ENCODE assay signal across 23 cellular contexts in the genomic region with DNA sequence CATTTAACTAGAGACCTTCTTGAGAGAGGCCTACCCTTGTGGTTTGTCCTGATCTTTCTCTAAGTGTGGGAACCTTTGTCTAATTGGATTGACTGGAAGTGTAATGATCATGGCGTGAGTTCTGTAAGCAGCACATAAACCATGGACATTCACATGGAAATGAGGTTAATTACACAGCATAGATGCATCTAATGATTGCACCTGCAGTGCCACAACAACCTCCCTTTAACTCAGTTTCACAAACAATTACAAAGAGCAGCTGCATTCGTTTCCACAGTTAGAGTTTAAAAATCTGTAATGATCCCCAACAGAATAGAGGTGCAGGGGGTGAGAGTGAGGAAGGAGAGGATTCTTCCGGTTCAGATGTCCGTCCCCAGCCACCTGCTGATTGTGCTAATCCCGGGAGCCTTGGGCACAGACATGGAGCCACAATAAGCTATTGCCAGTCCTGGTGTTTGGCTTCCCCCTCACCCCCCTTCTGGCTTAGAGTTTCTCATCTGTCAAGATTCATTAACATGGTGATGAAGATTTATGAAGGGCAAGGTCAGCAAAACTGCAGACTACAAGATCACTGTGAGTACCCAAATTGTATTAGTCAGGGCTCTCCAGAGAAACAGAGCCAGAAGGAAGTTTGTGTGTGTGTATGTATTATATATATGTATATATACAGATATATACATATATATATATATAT.
DNase-seq lines count a peak whose midpoint lies in the region; ATAC-seq, FAIRE-seq and TF ChIP-seq lines count a peak whose summit lies in the region.
"Had no signal": no experiment of that assay in that cellular context is flagged by ENCODE, and none has a peak within 500 bp of the region (broad histone marks: within the 10 kb centered on the region; RNA-seq: fewer than 3 reads in every experiment).

No MANE protein-coding gene starts in this region.

- H3K27me3 Mint-ChIP-seq in Caco-2 (ENCODE audit: insufficient read depth, unreplicated experiment) = no peaks in the 10 kb centered on the region
- H3K27me3 Mint-ChIP-seq: activated CD4-positive, alpha-beta T cell treated with anti-CD3 and anti-CD28 coated beads, Interleukin-2, amount 10 ng/mL, durations not matched to agents 7 days and 5 days; activated CD8-positive, alpha-beta memory T cell treated with anti-CD3 and anti-CD28 coated beads, Interleukin-2, amount 10 ng/mL, durations not matched to agents 7 days and 5 days; central memory CD8-positive, alpha-beta T cell had no signal

- H3K9me3 ChIP-seq in HepG2 (ENCODE audit: low read length) (no peaks in the 10 kb centered on the region), right lobe of liver (no peaks in the 10 kb centered on the region), Caco-2 (no peaks in the 10 kb centered on the region; the same call in 1 of the 2 replicates)
- H3K9me3 ChIP-seq: gastroesophageal sphincter, left lung, vagina had no signal

- no peak for TF ChIP-seq CTCF in HepG2 (CRISPR knock-in tag; IDR thresholded peaks at IDR 0.05)
- no peak for TF ChIP-seq CTCF in right lobe of liver (IDR thresholded peaks at IDR 0.05)
- TF ChIP-seq CTCF in Caco-2 (IDR thresholded peaks at IDR 0.05; ENCODE audit: insufficient read depth in 1 of 2, low read depth in 1 of 2, low read length in 1 of 2, severe bottlenecking in 1 of 2, unreplicated experiment in 1 of 2) = no peak
- no peak for TF ChIP-seq CTCF in GM13976 (IDR thresholded peaks at IDR 0.05; ENCODE audit: borderline replicate concordance, control extremely low read depth, extremely low read depth, insufficient read depth, missing control alignments)

- DNase-seq in HepG2 (ENCODE audit: low spot score) (no peak), right lobe of liver (no peak), NCI-H2081 (lab: John Stamatoyannopoulos, UW) (peak; percentile 34 to 87), SK-N-DZ (ENCODE audit: low spot score) (peak; percentile 91), HEK293T (ENCODE audit: extremely low spot score) (no peak), Caco-2 (no peak), GM13976 (ENCODE audit: low spot score) (no peak)
- no peak for DNase-seq in activated effector memory CD4-positive, alpha-beta T cell treated with anti-CD3 and anti-CD28 coated beads, Interleukin-2, amount 50 U/mL, for 16 hours
- DNase-seq: activated CD4-positive, alpha-beta T cell treated with anti-CD3 and anti-CD28 coated beads, Interleukin-2, amount 10 ng/mL, durations not matched to agents 7 days and 5 days; activated CD8-positive, alpha-beta memory T cell treated with anti-CD3 and anti-CD28 coated beads, Interleukin-2, amount 10 ng/mL, durations not matched to agents 7 days and 5 days; aorta; dermis blood vessel endothelial cell; left lung; naive thymus-derived CD4-positive, alpha-beta T cell; NCI-H226; stimulated activated CD4-positive, alpha-beta T cell treated with anti-CD3 and anti-CD28 coated beads, Interleukin-2, amount 100 ng/mL, for 48 hours had no signal

- no peaks in the 10 kb centered on the region for H3K79me2 ChIP-seq in HepG2 (ENCODE audit: insufficient read depth, low read length)

- no TSS peak for BruUV-seq in HepG2 (replicated peaks; lab: Mats Ljungman, UMichigan)
- no TSS peak for BruUV-seq in Caco-2 (replicated peaks; lab: Mats Ljungman, UMichigan)

- TF ChIP-seq RAD21 in HepG2 (CRISPR knock-in tag; IDR thresholded peaks at IDR 0.05) = no peak

- H3K36me3 ChIP-seq in HepG2 (replicated peaks in 1 of 2; ENCODE audit: control insufficient read depth in 1 of 2, insufficient read depth in 2 of 2, low read length in 2 of 2) = no peaks in the 10 kb centered on the region
- no peaks in the 10 kb centered on the region for H3K36me3 ChIP-seq in right lobe of liver
- H3K36me3 ChIP-seq in Caco-2 (ENCODE audit: control insufficient read depth, insufficient read depth, low read length) = no peaks in the 10 kb centered on the region
- H3K36me3 ChIP-seq: gastroesophageal sphincter, left lung, vagina had no signal

- H3K9ac ChIP-seq in HepG2 (ENCODE audit: insufficient read depth, low read depth, low read length) = no peak overlapping the region

- H3K9me3 Mint-ChIP-seq in Caco-2 (ENCODE audit: unreplicated experiment) = no peaks in the 10 kb centered on the region
- H3K9me3 Mint-ChIP-seq: HFFc6 had no signal

- H3K4me1 ChIP-seq in HepG2 (ENCODE audit: insufficient read depth, low read length) (no peaks in the 10 kb centered on the region), right lobe of liver (no peaks in the 10 kb centered on the region), Caco-2 (no peaks in the 10 kb centered on the region)
- H3K4me1 ChIP-seq: gastroesophageal sphincter, left lung, vagina had no signal

- H2AFZ ChIP-seq in HepG2 (ENCODE audit: low read length) = no peak overlapping the region

- H3K36me3 Mint-ChIP-seq in Caco-2 (ENCODE audit: insufficient read depth, unreplicated experiment) = no peaks in the 10 kb centered on the region
- H3K36me3 Mint-ChIP-seq: activated CD8-positive, alpha-beta memory T cell treated with anti-CD3 and anti-CD28 coated beads, Interleukin-2, amount 10 ng/mL, durations not matched to agents 7 days and 5 days; stimulated activated effector memory CD8-positive, alpha-beta T cell treated with anti-CD3 and anti-CD28 coated beads, Interleukin-12 subunit alpha, Interleukin-12 subunit beta, amount 100 ng/mL, for 72 hours had no signal

- ATAC-seq in HepG2 (no peak), right lobe of liver (no peak)
- ATAC-seq: activated CD8-positive, alpha-beta memory T cell treated with anti-CD3 and anti-CD28 coated beads, Interleukin-2, amount 10 ng/mL, durations not matched to agents 7 days and 5 days; activated naive CD4-positive, alpha-beta T cell treated with anti-CD3 and anti-CD28 coated beads, Interleukin-2, amount 50 U/mL, for 72 hours; gastroesophageal sphincter; naive thymus-derived CD4-positive, alpha-beta T cell; stimulated activated effector memory CD8-positive, alpha-beta T cell treated with anti-CD3 and anti-CD28 coated beads, Interleukin-12 subunit alpha, Interleukin-12 subunit beta, amount 100 ng/mL, for 72 hours had no signal

- CTCF ChIA-PET in HepG2 (lab: Yijun Ruan, JAX; ENCODE audit: low intra/inter-chr PET ratio, low total read pairs) (interaction anchor here (0.9 to 2.4 kb wide), 2 partner anchors 377 to 825 kb away, joined by 3 to 9 read pairs; no protein-coding TSS in a partner anchor), HEK293T (lab: Yijun Ruan, JAX) (interaction anchor here (0.6 to 1.8 kb wide), 12 partner anchors 11 to 694 kb away, joined by 3 to 6 read pairs (median 3); no protein-coding TSS in a partner anchor), Caco-2 (lab: Charles Lee) (no interaction called here)

- H3K4me2 ChIP-seq in HepG2 (ENCODE audit: low read depth, low read length) = no peak overlapping the region

- TF ChIP-seq POLR2A in HepG2 (IDR thresholded peaks at IDR 0.05; ENCODE audit: insufficient read depth in 1 of 2, low read depth in 2 of 2, low read length in 2 of 2) (no peak), right lobe of liver (IDR thresholded peaks at IDR 0.05) (no peak)

- FAIRE-seq in HepG2 (lab: Jason Lieb, UNC) = no peak
- FAIRE-seq: GM19239 had no signal

- in situ Hi-C loops in HepG2 (cut with HindIII; ENCODE audit: extremely low pct_ligation_motif_present, low pct_unique_long_range_greater_than_20kb) = loop anchor here (25.0 kb wide), 2 partner anchors 824 to 1076 kb away; no protein-coding TSS in a partner anchor
- in situ Hi-C loops in GM13976 (cut with MboI; ENCODE audit: low sequenced_read_pairs, unreplicated experiment) = no loop called here

- H3K4me1 Mint-ChIP-seq in Caco-2 (ENCODE audit: low read depth, unreplicated experiment) = no peaks in the 10 kb centered on the region
- H3K4me1 Mint-ChIP-seq: activated CD4-positive, alpha-beta T cell treated with anti-CD3 and anti-CD28 coated beads, Interleukin-2, amount 10 ng/mL, durations not matched to agents 7 days and 5 days; activated CD8-positive, alpha-beta memory T cell treated with anti-CD3 and anti-CD28 coated beads, Interleukin-2, amount 10 ng/mL, durations not matched to agents 7 days and 5 days; central memory CD8-positive, alpha-beta T cell; naive thymus-derived CD4-positive, alpha-beta T cell; stimulated activated effector memory CD8-positive, alpha-beta T cell treated with anti-CD3 and anti-CD28 coated beads, Interleukin-12 subunit alpha, Interleukin-12 subunit beta, amount 100 ng/mL, for 72 hours had no signal

- H3K27ac ChIP-seq in HepG2 (ENCODE audit: extremely low read length, insufficient read depth, low read length) = no peak overlapping the region
- no peak overlapping the region for H3K27ac ChIP-seq in right lobe of liver
- H3K27ac ChIP-seq: gastroesophageal sphincter, left lung, vagina had no signal

- WGBS in HepG2 (ENCODE audit: low lambda C conversion rate) = 20% methylated on average over 5 of the region's 5 CpGs
- 63% methylated on average over 5 of the region's 5 CpGs for WGBS in right lobe of liver (ENCODE audit: insufficient coverage, low coverage, low lambda C conversion rate, missing lambda C conversion rate)

- POLR2A ChIA-PET in HepG2 (lab: Yijun Ruan, JAX) = no interaction called here
- POLR2A ChIA-PET in HEK293T (lab: Yijun Ruan, JAX) = interaction anchor here (0.8 kb wide), 1 partner anchor 23 kb away, joined by 3 read pairs; no protein-coding TSS in a partner anchor
- POLR2A ChIA-PET in Caco-2 (lab: Charles Lee) = no interaction called here

- no peak overlapping the region for H3K4me3 Mint-ChIP-seq in Caco-2 (ENCODE audit: unreplicated experiment)
- H3K4me3 Mint-ChIP-seq: activated CD4-positive, alpha-beta T cell treated with anti-CD3 and anti-CD28 coated beads, Interleukin-2, amount 10 ng/mL, durations not matched to agents 7 days and 5 days; activated CD8-positive, alpha-beta memory T cell treated with anti-CD3 and anti-CD28 coated beads, Interleukin-2, amount 10 ng/mL, durations not matched to agents 7 days and 5 days; central memory CD8-positive, alpha-beta T cell; HFFc6; naive thymus-derived CD4-positive, alpha-beta T cell; stimulated activated effector memory CD8-positive, alpha-beta T cell treated with anti-CD3 and anti-CD28 coated beads, Interleukin-12 subunit alpha, Interleukin-12 subunit beta, amount 100 ng/mL, for 72 hours had no signal

- no peaks in the 10 kb centered on the region for H4K20me1 ChIP-seq in HepG2 (ENCODE audit: insufficient read depth, low read length)

- H3K27me3 ChIP-seq in HepG2 (ENCODE audit: control insufficient read depth in 1 of 2, insufficient read depth in 2 of 2, low read length in 2 of 2) = peaks cover 0 to 4% of the 10 kb centered on the region in 2 experiments; a peak in 1 of 5 replicates
- no peaks in the 10 kb centered on the region for H3K27me3 ChIP-seq in right lobe of liver
- no peaks in the 10 kb centered on the region for H3K27me3 ChIP-seq in Caco-2 (replicated peaks; ENCODE audit: control insufficient read depth, insufficient read depth, low read length)
- H3K27me3 ChIP-seq: gastroesophageal sphincter, left lung, vagina had no signal

- TF ChIP-seq EP300 in HepG2 (IDR thresholded peaks at IDR 0.05; ENCODE audit: low read depth in 2 of 2, low read length in 2 of 2) (no peak), HepG2 (CRISPR knock-in tag; IDR thresholded peaks at IDR 0.05; ENCODE audit: borderline replicate concordance) (no peak)

- H3K4me3 ChIP-seq in HepG2 (replicated peaks in 1 of 3; ENCODE audit: insufficient read depth in 1 of 3, low read depth in 2 of 3, low read length in 3 of 3) (no peak overlapping the region), right lobe of liver (no peak overlapping the region), Caco-2 (ENCODE audit: low read depth, low read length) (no peak overlapping the region)
- H3K4me3 ChIP-seq: gastroesophageal sphincter, left lung, vagina had no signal

- intact Hi-C loops in HepG2 (cut with micrococcal nuclease; ENCODE audit: unreplicated experiment) = loop anchor here (2.0 to 10.0 kb wide), 3 partner anchors 343 to 824 kb away; no protein-coding TSS in a partner anchor
- intact Hi-C loops in right lobe of liver (cut with DNase I) = no loop called here
- intact Hi-C loops in Caco-2 (cut with micrococcal nuclease; ENCODE audit: unreplicated experiment) = loop anchor here (1.0 to 10.0 kb wide), 3 partner anchors 167 to 343 kb away; no protein-coding TSS in a partner anchor

- H3K27ac Mint-ChIP-seq in Caco-2 (ENCODE audit: unreplicated experiment) = no peak overlapping the region
- H3K27ac Mint-ChIP-seq: activated CD4-positive, alpha-beta T cell treated with anti-CD3 and anti-CD28 coated beads, Interleukin-2, amount 10 ng/mL, durations not matched to agents 7 days and 5 days; activated CD8-positive, alpha-beta memory T cell treated with anti-CD3 and anti-CD28 coated beads, Interleukin-2, amount 10 ng/mL, durations not matched to agents 7 days and 5 days; activated naive CD4-positive, alpha-beta T cell treated with anti-CD3 and anti-CD28 coated beads, Interleukin-2, amount 50 U/mL, for 72 hours; HFFc6; naive thymus-derived CD4-positive, alpha-beta T cell; stimulated activated effector memory CD8-positive, alpha-beta T cell treated with anti-CD3 and anti-CD28 coated beads, Interleukin-12 subunit alpha, Interleukin-12 subunit beta, amount 100 ng/mL, for 72 hours had no signal

Comparison
In these comparisons a context has a peak if more than half of its experiments do, and no peak if none do; other contexts are left out.
1. intact Hi-C loops: an anchor here in HepG2 (2.0 to 10.0 kb wide) and Caco-2 (1.0 to 10.0 kb wide); none called in right lobe of liver.
2. DNase-seq: peak in NCI-H2081 (2 of 2) and SK-N-DZ (single experiment); none in HepG2 (single experiment), right lobe of liver (0 of 3), HEK293T (single experiment), Caco-2 (0 of 2), activated effector memory CD4-positive, alpha-beta T cell treated with anti-CD3 and anti-CD28 coated beads, Interleukin-2, amount 50 U/mL, for 16 hours (single experiment) and GM13976 (single experiment).